ENCODE assay signal across 17 cellular contexts in the genomic region with DNA sequence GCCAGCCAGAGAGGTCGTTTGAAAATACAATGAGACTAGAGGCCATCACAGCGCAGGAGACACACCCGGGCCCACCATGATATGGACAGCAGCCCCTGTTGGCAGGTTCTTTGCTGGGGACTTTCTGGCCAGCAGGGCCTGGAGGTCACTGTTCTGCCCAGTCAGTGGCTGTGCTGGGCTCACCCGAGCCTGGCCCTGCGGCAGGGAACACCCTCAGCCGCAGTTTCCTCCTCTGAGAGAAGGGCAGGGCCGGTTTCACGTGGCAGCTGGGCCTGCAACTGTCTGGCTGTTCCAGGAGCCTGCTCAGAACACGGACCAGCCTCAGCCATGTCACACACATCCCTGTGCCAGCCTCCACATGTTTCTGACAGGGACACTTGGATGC. TPM values are rescaled to one million over a fixed set of nuclear protein-coding genes. Genes with fewer than 3 reads are reported as not detected.
DNase-seq lines count a peak whose midpoint lies in the region; ATAC-seq and TF ChIP-seq lines count a peak whose summit lies in the region.
"Had no signal": no experiment of that assay in that cellular context is flagged by ENCODE, and none has a peak within 500 bp of the region (broad histone marks: within the 10 kb centered on the region; RNA-seq: fewer than 3 reads in every experiment).

No MANE protein-coding gene starts in this region.

- peak overlapping the region; percentile 37 for H3K27ac ChIP-seq in vagina

- peak; percentile 68 for ATAC-seq in Right ventricle myocardium inferior
- ATAC-seq in HG03039 (IDR thresholded peaks at IDR 0.05; ENCODE audit: unreplicated experiment) = no peak
- no peak for ATAC-seq in HG03025 (IDR thresholded peaks at IDR 0.05; ENCODE audit: low FRiP score, unreplicated experiment)
- no peak for ATAC-seq in stimulated activated memory B cell treated with anti-CD40 and anti-IgM and Interleukin-4, amounts not matched to agents 10 μg/mL and 1 μg/mL and 100 μg/mL, for 72 hours

- no peaks in the 10 kb centered on the region for H3K9me3 ChIP-seq in vagina

- peaks cover 17% of the 10 kb centered on the region for H3K27me3 Mint-ChIP-seq in nephron progenitor cell (ENCODE audit: low read depth, poor library complexity)
- H3K27me3 Mint-ChIP-seq in stimulated activated memory B cell treated with anti-CD40 and anti-IgM and Interleukin-4, amounts not matched to agents 10 μg/mL and 1 μg/mL and 100 μg/mL, for 72 hours = peaks cover 26% of the 10 kb centered on the region

- DNase-seq in Right ventricle myocardium inferior (ENCODE audit: missing footprints) (peak; percentile 78), cardiac septum (ENCODE audit: low spot score) (no peak), fibroblast of the aortic adventitia (ENCODE audit: low read depth) (peak; percentile 22), nephron progenitor cell (no peak), vagina (ENCODE audit: extremely low spot score in 2 of 2) (no peak)
- DNase-seq: 8988T; GF-D8; Kasumi-1; midbrain; NCI-H187 treated with DMSO at 0.1 percent for 48 hours; NCI-H774; stimulated activated naive CD4-positive, alpha-beta T cell; T-helper 2 cell had no signal

- H3K4me1 ChIP-seq in vagina = peaks cover 31% of the 10 kb centered on the region

- no peak overlapping the region for H3K4me3 Mint-ChIP-seq in nephron progenitor cell
- no peak overlapping the region for H3K4me3 Mint-ChIP-seq in stimulated activated memory B cell treated with anti-CD40 and anti-IgM and Interleukin-4, amounts not matched to agents 10 μg/mL and 1 μg/mL and 100 μg/mL, for 72 hours

- no peak for TF ChIP-seq CTCF in fibroblast of the aortic adventitia (IDR thresholded peaks at IDR 0.05; ENCODE audit: insufficient read depth, low read length)
- no peak for TF ChIP-seq CTCF in nephron progenitor cell (IDR thresholded peaks at IDR 0.05)
- TF ChIP-seq CTCF in vagina (IDR thresholded peaks at IDR 0.05) = no peak

- H3K4me1 Mint-ChIP-seq in nephron progenitor cell = peaks cover 42% of the 10 kb centered on the region
- H3K4me1 Mint-ChIP-seq in stimulated activated memory B cell treated with anti-CD40 and anti-IgM and Interleukin-4, amounts not matched to agents 10 μg/mL and 1 μg/mL and 100 μg/mL, for 72 hours = peaks cover 14% of the 10 kb centered on the region

- peaks cover 5% of the 10 kb centered on the region for H3K36me3 Mint-ChIP-seq in nephron progenitor cell (ENCODE audit: low read depth)
- H3K36me3 Mint-ChIP-seq in stimulated activated memory B cell treated with anti-CD40 and anti-IgM and Interleukin-4, amounts not matched to agents 10 μg/mL and 1 μg/mL and 100 μg/mL, for 72 hours = peaks cover 6% of the 10 kb centered on the region

- no peaks in the 10 kb centered on the region for H3K27me3 ChIP-seq in vagina

- H3K4me3 ChIP-seq in fibroblast of the aortic adventitia (ENCODE audit: low read depth, low read length) = no peak overlapping the region
- no peak overlapping the region for H3K4me3 ChIP-seq in vagina

- intact Hi-C loops in Right ventricle myocardium inferior (cut with DNase I) (loop anchor here (5.0 kb wide), 1 partner anchor 38 kb away; the partner anchor contains the start of gene ADPRHL1), cardiac septum (cut with DNase I) (loop anchor here (5.0 kb wide), 1 partner anchor 38 kb away; the partner anchor contains the start of gene ADPRHL1), vagina (cut with DNase I) (no loop called here)

- no peak for TF ChIP-seq POLR2A in vagina (IDR thresholded peaks at IDR 0.05)

- H3K9me3 Mint-ChIP-seq in nephron progenitor cell = peaks cover 14% of the 10 kb centered on the region
- H3K9me3 Mint-ChIP-seq in stimulated activated memory B cell treated with anti-CD40 and anti-IgM and Interleukin-4, amounts not matched to agents 10 μg/mL and 1 μg/mL and 100 μg/mL, for 72 hours = peaks cover 7% of the 10 kb centered on the region

- peak overlapping the region; percentile 89 for H3K27ac Mint-ChIP-seq in nephron progenitor cell
- no peak overlapping the region for H3K27ac Mint-ChIP-seq in stimulated activated memory B cell treated with anti-CD40 and anti-IgM and Interleukin-4, amounts not matched to agents 10 μg/mL and 1 μg/mL and 100 μg/mL, for 72 hours

- no peaks in the 10 kb centered on the region for H3K36me3 ChIP-seq in vagina

RNA-seq across cellular contexts. Expression of gene ADPRHL1, which starts 39.4 kb away (rescaled TPM):
- total RNA-seq in Right ventricle myocardium inferior = 468 TPM
- 480 TPM for total RNA-seq in cardiac septum
- total RNA-seq in fibroblast of the aortic adventitia (ENCODE audit: low replicate concordance) = 2.4 and 2.8 TPM in 2 replicates
- total RNA-seq in vagina = 1.7 TPM
- total RNA-seq: RPMI7951 had no signal

RNA-seq across cellular contexts. Expression of gene GRTP1, which starts 50.0 kb away (rescaled TPM):
- total RNA-seq in Right ventricle myocardium inferior (1.5 TPM), cardiac septum (0.70 TPM), fibroblast of the aortic adventitia (ENCODE audit: low replicate concordance) (1.9 and 5.2 TPM in 2 replicates), vagina (15.0 TPM)
- total RNA-seq: RPMI7951 had no signal

Comparison
In these comparisons a context has a peak if more than half of its experiments do, and no peak if none do; other contexts are left out.
1. DNase-seq: peak in Right ventricle myocardium inferior (single experiment) and fibroblast of the aortic adventitia (single experiment); none in cardiac septum (single experiment), nephron progenitor cell (single experiment) and vagina (0 of 2).
2. RNA of gene ADPRHL1, which starts 39.4 kb away (total RNA-seq): 480 TPM in cardiac septum (single experiment) and 468 TPM in Right ventricle myocardium inferior (single experiment); 2.4 to 2.8 TPM in fibroblast of the aortic adventitia and 1.7 TPM in vagina (single experiment); every median in the first group is over 100 times any median in the second.